1 cellular context compared by ENCODE assay signal in genomic region chr11:94790771-94791180, GRCh38.
TF ChIP-seq lines count a peak whose summit lies in the region.

No MANE protein-coding gene starts in this region.

TF ChIP-seq in SK-N-SH treated with all-trans-retinoic acid at 6 μM for 48 hours, 23 proteins besides CTCF, POLR2A, EP300 and RAD21:
- TF ChIP-seq TSHZ2 (CRISPR knock-in tag; IDR thresholded peaks at IDR 0.05): no peak
- TF ChIP-seq CSDC2 (CRISPR knock-in tag; IDR thresholded peaks at IDR 0.05): no peak
- TF ChIP-seq SNAI2 (CRISPR knock-in tag; IDR thresholded peaks at IDR 0.05): no peak
- TF ChIP-seq ZNF565 (CRISPR knock-in tag; conservative IDR thresholded peaks at IDR 0.05; ENCODE audit: low read depth): no peak
- no peak for TF ChIP-seq RARB (CRISPR knock-in tag; IDR thresholded peaks at IDR 0.05)
- no peak for TF ChIP-seq ESRRG (CRISPR knock-in tag; IDR thresholded peaks at IDR 0.05)
- no peak for TF ChIP-seq CREB5 (CRISPR knock-in tag; IDR thresholded peaks at IDR 0.05; ENCODE audit: low read depth)
- TF ChIP-seq ZNF8 (CRISPR knock-in tag; IDR thresholded peaks at IDR 0.05): no peak
- TF ChIP-seq ZFP30 (CRISPR knock-in tag; IDR thresholded peaks at IDR 0.05): no peak
- TF ChIP-seq GLIS3 (CRISPR knock-in tag; IDR thresholded peaks at IDR 0.05): no peak
- no peak for TF ChIP-seq ZNF70 (CRISPR knock-in tag; IDR thresholded peaks at IDR 0.05)
- no peak for TF ChIP-seq ISL1 (CRISPR knock-in tag; IDR thresholded peaks at IDR 0.05)
